Comparison of ENCODE assay signal across 10 cellular contexts in the genomic region with DNA sequence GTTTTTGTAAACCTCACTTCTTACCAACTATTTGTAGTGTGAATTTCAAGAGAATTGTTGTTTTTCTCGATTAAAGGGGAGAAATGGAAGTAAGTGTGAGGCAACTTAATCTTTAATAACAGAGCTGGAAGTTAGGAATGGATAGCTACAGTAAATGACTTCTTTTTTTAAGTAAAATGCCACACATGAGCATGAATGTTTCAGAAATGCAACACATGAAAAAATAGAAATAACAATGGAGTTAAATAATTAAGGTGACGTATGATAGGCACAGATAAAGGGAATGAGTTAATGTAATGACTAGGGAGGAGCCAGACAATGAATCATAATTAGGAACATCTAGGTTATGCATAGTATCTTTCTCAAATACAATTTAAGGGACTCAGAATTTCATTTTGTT. TPM values are rescaled to one million over a fixed set of nuclear protein-coding genes. Genes with fewer than 3 reads are reported as not detected.
DNase-seq lines count a peak whose midpoint lies in the region; ATAC-seq and TF ChIP-seq lines count a peak whose summit lies in the region.
"Had no signal": no experiment of that assay in that cellular context is flagged by ENCODE, and none has a peak within 500 bp of the region (broad histone marks: within the 10 kb centered on the region; RNA-seq: fewer than 3 reads in every experiment).

No MANE protein-coding gene starts in this region.

- no peak for TF ChIP-seq CTCF in esophagus muscularis mucosa (IDR thresholded peaks at IDR 0.05)
- TF ChIP-seq CTCF in stomach (IDR thresholded peaks at IDR 0.05), result no peak

- peaks cover 50% of the 10 kb centered on the region for H3K36me3 Mint-ChIP-seq in activated CD4-positive, alpha-beta T cell treated with anti-CD3 and anti-CD28 coated beads, Interleukin-2, amount 10 ng/mL, durations not matched to agents 24 days and 14 days (ENCODE audit: low read depth)

- 51% methylated on average over 2 of the region's 2 CpGs for WGBS in esophagus muscularis mucosa
- WGBS in stomach, 5 donors, result 18 to 36% (median 27%) methylated on average over 2 of the region's 2 CpGs

- H3K27ac Mint-ChIP-seq in activated CD4-positive, alpha-beta T cell treated with anti-CD3 and anti-CD28 coated beads, Interleukin-2, amount 10 ng/mL, durations not matched to agents 24 days and 14 days, result peak overlapping the region; percentile 82
- H3K27ac Mint-ChIP-seq: progenitor cell of endocrine pancreas had no signal

- no peak for DNase-seq in activated CD4-positive, alpha-beta T cell treated with anti-CD3 and anti-CD28 coated beads, Interleukin-2, amount 10 ng/mL, durations not matched to agents 24 days and 14 days
- no peak for DNase-seq in activated CD4-positive, alpha-beta T cell treated with anti-CD3 and anti-CD28 coated beads, Interleukin-2, amount 50 U/mL, for 1 hour
- DNase-seq in SW480 (ENCODE audit: low spot score), result peak; percentile 55
- no peak for DNase-seq in esophagus muscularis mucosa (ENCODE audit: extremely low spot score)
- no peak for DNase-seq in stomach
- DNase-seq in NCI-H510A (lab: John Stamatoyannopoulos, UW), result no peak
- no peak for DNase-seq in 8988T
- DNase-seq: cortex of kidney had no signal

- H3K27me3 ChIP-seq in esophagus muscularis mucosa (no peaks in the 10 kb centered on the region), stomach (no peaks in the 10 kb centered on the region)

- H3K36me3 ChIP-seq in esophagus muscularis mucosa (no peaks in the 10 kb centered on the region), stomach (no peaks in the 10 kb centered on the region)

- H3K9me3 ChIP-seq in esophagus muscularis mucosa, result no peaks in the 10 kb centered on the region
- H3K9me3 ChIP-seq in stomach, result no peaks in the 10 kb centered on the region

- peak overlapping the region; percentile 90 for H3K4me3 Mint-ChIP-seq in activated CD4-positive, alpha-beta T cell treated with anti-CD3 and anti-CD28 coated beads, Interleukin-2, amount 10 ng/mL, durations not matched to agents 24 days and 14 days

- H3K9me3 Mint-ChIP-seq in activated CD4-positive, alpha-beta T cell treated with anti-CD3 and anti-CD28 coated beads, Interleukin-2, amount 10 ng/mL, durations not matched to agents 24 days and 14 days, result no peaks in the 10 kb centered on the region

- H3K27me3 Mint-ChIP-seq in activated CD4-positive, alpha-beta T cell treated with anti-CD3 and anti-CD28 coated beads, Interleukin-2, amount 10 ng/mL, durations not matched to agents 24 days and 14 days, result no peaks in the 10 kb centered on the region
- H3K27me3 Mint-ChIP-seq: progenitor cell of endocrine pancreas had no signal

- ATAC-seq in GM18907 (IDR thresholded peaks at IDR 0.05; ENCODE audit: unreplicated experiment), result no peak

- H3K4me1 Mint-ChIP-seq in activated CD4-positive, alpha-beta T cell treated with anti-CD3 and anti-CD28 coated beads, Interleukin-2, amount 10 ng/mL, durations not matched to agents 24 days and 14 days, result peaks cover 38% of the 10 kb centered on the region

- TF ChIP-seq EP300 in esophagus muscularis mucosa (IDR thresholded peaks at IDR 0.05) (no peak), stomach (IDR thresholded peaks at IDR 0.05) (no peak)

- intact Hi-C loops in activated CD4-positive, alpha-beta T cell treated with anti-CD3 and anti-CD28 coated beads, Interleukin-2, amount 10 ng/mL, durations not matched to agents 24 days and 14 days (cut with micrococcal nuclease), result loop anchor here (2.0 to 5.0 kb wide), 4 partner anchors 113 to 968 kb away; partner anchors contain the start of genes FAM161A and PEX13
- intact Hi-C loops in esophagus muscularis mucosa (cut with DNase I) (loop anchor here (5.0 kb wide), 1 partner anchor 133 kb away; the partner anchor contains the start of genes PEX13 and PUS10), stomach (cut with DNase I; ENCODE audit: low total_unique reads) (no loop called here)

- H3K27ac ChIP-seq in esophagus muscularis mucosa (replicated peaks in 1 of 4), result peak overlapping the region; percentile 20 to 93 (median 34)
- peak overlapping the region in 4 of 5 donors; percentile 11 to 100 (median 98) for H3K27ac ChIP-seq in stomach

- H3K4me3 ChIP-seq in esophagus muscularis mucosa, result peak overlapping the region in 2 of 4 donors; percentile 3 to 9
- H3K4me3 ChIP-seq in stomach, result peak overlapping the region in 2 of 4 donors; percentile 67 to 92

- no peak for TF ChIP-seq POLR2A in esophagus muscularis mucosa (IDR thresholded peaks at IDR 0.05; ENCODE audit: low read depth)
- TF ChIP-seq POLR2A in stomach (IDR thresholded peaks at IDR 0.05), result no peak

- H3K4me1 ChIP-seq in esophagus muscularis mucosa (peaks cover 12 to 56% (median 46%) of the 10 kb centered on the region in 4 donors), stomach (peaks cover 6 to 53% (median 29%) of the 10 kb centered on the region in 4 donors)

RNA-seq across cellular contexts. Expression of gene REL, which starts 3.4 kb away (rescaled TPM):
- total RNA-seq in activated CD4-positive, alpha-beta T cell treated with anti-CD3 and anti-CD28 coated beads, Interleukin-2, amount 10 ng/mL, durations not matched to agents 24 days and 14 days, result 84.9 and 88.7 TPM in 2 replicates
- total RNA-seq in esophagus muscularis mucosa, result 10 to 100 TPM in 1 of 4 donors, 1 to 10 TPM in 3; 9.1 to 16.2 (median 9.5) TPM
- total RNA-seq in stomach, result 10 to 100 TPM in 2 of 5 donors, 1 to 10 TPM in 3; 2.9 to 74.1 (median 8.7) TPM
- polyA plus RNA-seq in stomach, result 1 to 10 TPM in 2 of 3 donors, under 1 TPM in 1; 0.60 to 2.0 (median 1.9) TPM
